18 cellular contexts compared by ENCODE assay signal in the genomic region with DNA sequence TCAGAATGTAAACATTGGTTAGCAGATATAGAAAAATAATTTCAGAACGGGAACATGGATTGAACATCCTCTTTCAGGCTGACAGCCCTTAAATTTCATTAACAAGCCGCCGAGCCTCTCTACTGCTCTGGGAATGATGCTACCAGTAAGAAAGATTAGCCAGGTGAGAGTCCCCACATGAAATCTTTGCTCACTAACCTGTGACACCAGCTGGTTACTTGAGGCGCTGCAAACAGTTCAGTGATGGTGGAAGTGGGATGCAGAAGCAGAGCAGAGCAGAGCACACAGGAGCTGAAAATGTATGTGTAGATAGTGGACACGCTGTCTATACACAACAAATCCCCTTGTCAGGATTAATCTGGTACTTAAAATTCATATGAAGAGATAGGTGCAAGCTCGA.
A peak's percentile ranks its signal among the peaks of the same experiment; 100 is the strongest.
DNase-seq lines count a peak whose midpoint lies in the region; ATAC-seq and TF ChIP-seq lines count a peak whose summit lies in the region.
"Had no signal": no experiment of that assay in that cellular context is flagged by ENCODE, and none has a peak within 500 bp of the region (broad histone marks: within the 10 kb centered on the region; RNA-seq: fewer than 3 reads in every experiment).

No MANE protein-coding gene starts in this region.

- DNase-seq in H7: peak; percentile 15
- DNase-seq in NCI-H510A (lab: John Stamatoyannopoulos, UW): peak; percentile 48
- peak; percentile 11 for DNase-seq in iPS-NIHi11 (ENCODE audit: low spot score)
- DNase-seq in Kasumi-1 (lab: John Stamatoyannopoulos, UW): no peak
- no peak for DNase-seq in NCI-H2029 (lab: John Stamatoyannopoulos, UW)
- DNase-seq: activated CD4-positive, alpha-beta memory T cell treated with anti-CD3 and anti-CD28 coated beads, Interleukin-2, amount 10 ng/mL, durations not matched to agents 7 days and 5 days; activated naive CD8-positive, alpha-beta T cell treated with anti-CD3 and anti-CD28 coated beads for 36 hours; activated T-cell treated with anti-CD3 and anti-CD28 coated beads, Interleukin-2, amount 50 U/mL, for 4 hours; erythroblast; IMR-90; midbrain; MV-4-11; NK-92 treated with Interleukin-12 subunit alpha and Interleukin-12 subunit beta, amount 100 ng/mL, for 24 hours; stimulated activated CD4-positive, alpha-beta T cell treated with anti-CD3 and anti-CD28 coated beads, Interleukin-2, amount 100 ng/mL, for 48 hours had no signal

- H3K27ac ChIP-seq in C4-2B: no peak overlapping the region
- H3K27ac ChIP-seq: suprapubic skin had no signal

- no peak for ATAC-seq in HG02763 (IDR thresholded peaks at IDR 0.05; ENCODE audit: unreplicated experiment)
- no peak for ATAC-seq in GM18907 (IDR thresholded peaks at IDR 0.05; ENCODE audit: unreplicated experiment)
- ATAC-seq: activated T-cell treated with anti-CD3 and anti-CD28 coated beads, Interleukin-2, amount 50 U/mL, for 4 hours had no signal

- H3K4me3 ChIP-seq in H7 (ENCODE audit: insufficient read depth, low read depth, low read length): no peak overlapping the region
- H3K4me3 ChIP-seq: suprapubic skin had no signal

- H3K27me3 ChIP-seq in H7 (ENCODE audit: control insufficient read depth, insufficient read depth, low read length): peaks cover 29% of the 10 kb centered on the region

- no peaks in the 10 kb centered on the region for H3K36me3 ChIP-seq in H7 (replicated peaks; ENCODE audit: control insufficient read depth, insufficient read depth, low read length)
- H3K36me3 ChIP-seq: suprapubic skin had no signal

- 0 out of 2 replicates have a peak, but pooled peaks have one; percentile 11 for TF ChIP-seq CTCF in C4-2B (conservative IDR thresholded peaks at IDR 0.05)

Comparison
In these comparisons a context has a peak if more than half of its experiments do, and no peak if none do; other contexts are left out.
1. DNase-seq: peak in H7 (single experiment), NCI-H510A (single experiment) and iPS-NIHi11 (single experiment); none in Kasumi-1 (0 of 2) and NCI-H2029 (single experiment).